In genomic region chr17:81186203-81186602, GRCh38 we compare ENCODE assay signal across 1 cellular context.
TF ChIP-seq lines count a peak whose summit lies in the region.

No MANE protein-coding gene starts in this region.

TF ChIP-seq in HepG2, 621 proteins besides CTCF, POLR2A, EP300 and RAD21:
- peak; percentile 30; the same call in 1 of the 2 replicates for TF ChIP-seq MAX (IDR thresholded peaks at IDR 0.05)
- no peak for TF ChIP-seq ZBTB1 (CRISPR knock-in tag; IDR thresholded peaks at IDR 0.05; ENCODE audit: borderline replicate concordance)
- peak; percentile 14; the same call in 1 of the 2 replicates for TF ChIP-seq BHLHE40 (IDR thresholded peaks at IDR 0.05; ENCODE audit: low read length)
- TF ChIP-seq, protein P1, sequence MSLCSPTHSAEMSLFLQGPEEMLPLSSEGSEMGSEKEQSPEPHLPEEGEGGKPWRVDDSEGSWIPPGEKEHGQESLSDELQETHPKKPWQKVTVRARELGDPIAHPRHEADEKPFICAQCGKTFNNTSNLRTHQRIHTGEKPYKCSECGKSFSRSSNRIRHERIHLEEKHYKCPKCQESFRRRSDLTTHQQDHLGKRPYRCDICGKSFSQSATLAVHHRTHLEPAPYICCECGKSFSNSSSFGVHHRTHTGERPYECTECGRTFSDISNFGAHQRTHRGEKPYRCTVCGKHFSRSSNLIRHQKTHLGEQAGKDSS (CRISPR knock-in tag; IDR thresholded peaks at IDR 0.05; ENCODE audit: borderline replicate concordance, low read depth), result no peak
- TF ChIP-seq SAP130 (CRISPR knock-in tag; IDR thresholded peaks at IDR 0.05; ENCODE audit: low read depth), result no peak
- TF ChIP-seq ZFX (CRISPR knock-in tag; IDR thresholded peaks at IDR 0.05; ENCODE audit: low read depth), result peak; percentile 44; the same call in 1 of the 2 replicates
- no peak for TF ChIP-seq HOXA9 (CRISPR knock-in tag; IDR thresholded peaks at IDR 0.05; ENCODE audit: borderline replicate concordance)
- TF ChIP-seq KDM3A (CRISPR knock-in tag; IDR thresholded peaks at IDR 0.05; ENCODE audit: low read depth), result no peak
- TF ChIP-seq USF2 (IDR thresholded peaks at IDR 0.05; ENCODE audit: low read depth, low read length), result peak; percentile 51
- no peak; the same call in 1 of the 2 replicates for TF ChIP-seq USF2 (CRISPR knock-in tag; IDR thresholded peaks at IDR 0.05; ENCODE audit: borderline replicate concordance)
- no peak for TF ChIP-seq ZNF24 (IDR thresholded peaks at IDR 0.05)
- TF ChIP-seq ZNF550 (CRISPR knock-in tag; IDR thresholded peaks at IDR 0.05; ENCODE audit: borderline replicate concordance), result no peak
- TF ChIP-seq SATB2 (CRISPR knock-in tag; IDR thresholded peaks at IDR 0.05), result no peak
- TF ChIP-seq, protein P2, sequence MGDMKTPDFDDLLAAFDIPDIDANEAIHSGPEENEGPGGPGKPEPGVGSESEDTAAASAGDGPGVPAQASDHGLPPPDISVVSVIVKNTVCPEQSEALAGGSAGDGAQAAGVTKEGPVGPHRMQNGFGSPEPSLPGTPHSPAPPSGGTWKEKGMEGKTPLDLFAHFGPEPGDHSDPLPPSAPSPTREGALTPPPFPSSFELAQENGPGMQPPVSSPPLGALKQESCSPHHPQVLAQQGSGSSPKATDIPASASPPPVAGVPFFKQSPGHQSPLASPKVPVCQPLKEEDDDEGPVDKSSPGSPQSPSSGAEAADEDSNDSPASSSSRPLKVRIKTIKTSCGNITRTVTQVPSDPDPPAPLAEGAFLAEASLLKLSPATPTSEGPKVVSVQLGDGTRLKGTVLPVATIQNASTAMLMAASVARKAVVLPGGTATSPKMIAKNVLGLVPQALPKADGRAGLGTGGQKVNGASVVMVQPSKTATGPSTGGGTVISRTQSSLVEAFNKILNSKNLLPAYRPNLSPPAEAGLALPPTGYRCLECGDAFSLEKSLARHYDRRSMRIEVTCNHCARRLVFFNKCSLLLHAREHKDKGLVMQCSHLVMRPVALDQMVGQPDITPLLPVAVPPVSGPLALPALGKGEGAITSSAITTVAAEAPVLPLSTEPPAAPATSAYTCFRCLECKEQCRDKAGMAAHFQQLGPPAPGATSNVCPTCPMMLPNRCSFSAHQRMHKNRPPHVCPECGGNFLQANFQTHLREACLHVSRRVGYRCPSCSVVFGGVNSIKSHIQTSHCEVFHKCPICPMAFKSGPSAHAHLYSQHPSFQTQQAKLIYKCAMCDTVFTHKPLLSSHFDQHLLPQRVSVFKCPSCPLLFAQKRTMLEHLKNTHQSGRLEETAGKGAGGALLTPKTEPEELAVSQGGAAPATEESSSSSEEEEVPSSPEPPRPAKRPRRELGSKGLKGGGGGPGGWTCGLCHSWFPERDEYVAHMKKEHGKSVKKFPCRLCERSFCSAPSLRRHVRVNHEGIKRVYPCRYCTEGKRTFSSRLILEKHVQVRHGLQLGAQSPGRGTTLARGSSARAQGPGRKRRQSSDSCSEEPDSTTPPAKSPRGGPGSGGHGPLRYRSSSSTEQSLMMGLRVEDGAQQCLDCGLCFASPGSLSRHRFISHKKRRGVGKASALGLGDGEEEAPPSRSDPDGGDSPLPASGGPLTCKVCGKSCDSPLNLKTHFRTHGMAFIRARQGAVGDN (CRISPR knock-in tag; IDR thresholded peaks at IDR 0.05), result peak; percentile 60
